Comparison of ENCODE assay signal across 17 cellular contexts in the genomic region with DNA sequence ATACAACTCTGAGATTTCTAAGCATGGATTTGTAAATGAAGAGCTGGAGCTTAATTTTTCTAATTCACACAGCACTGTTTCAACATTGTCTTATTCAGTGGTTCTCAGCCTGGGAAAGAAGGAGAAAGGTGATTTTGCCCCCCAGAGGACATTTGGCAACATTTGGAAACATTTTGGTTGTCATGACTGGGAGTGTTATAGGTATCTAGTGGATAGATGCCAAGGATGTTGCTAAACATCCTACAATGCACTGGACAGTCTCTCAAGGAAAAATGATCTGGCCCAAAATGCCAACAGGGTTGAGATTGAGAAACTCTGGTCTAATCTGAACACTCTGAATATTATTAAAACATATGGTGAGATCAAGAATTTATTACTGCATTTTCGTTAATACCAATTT. TPM values are rescaled to one million over a fixed set of nuclear protein-coding genes. Genes with fewer than 3 reads are reported as not detected.
DNase-seq lines count a peak whose midpoint lies in the region; ATAC-seq and TF ChIP-seq lines count a peak whose summit lies in the region.
"Had no signal": no experiment of that assay in that cellular context is flagged by ENCODE, and none has a peak within 500 bp of the region (broad histone marks: within the 10 kb centered on the region; RNA-seq: fewer than 3 reads in every experiment).

No MANE protein-coding gene starts in this region.

- peak; percentile 3; the same call in 1 of the 3 replicates for ATAC-seq in RWPE2 (ENCODE audit: low read depth)
- ATAC-seq in thoracic aorta (ENCODE audit: insufficient number of reproducible peaks, low FRiP score, low read depth): no peak
- no peak for ATAC-seq in HG03442 (IDR thresholded peaks at IDR 0.05; ENCODE audit: unreplicated experiment)
- ATAC-seq: body of pancreas had no signal

- intact Hi-C loops in head of caudate nucleus (cut with DNase I): no loop called here

- H3K4me1 ChIP-seq in RWPE2 (ENCODE audit: insufficient read depth, poor library complexity, severe bottlenecking) (peaks cover 21% of the 10 kb centered on the region), thoracic aorta (ENCODE audit: control insufficient read depth in 1 of 2, low read depth in 2 of 2) (peaks cover 20 to 40% of the 10 kb centered on the region in 2 donors)
- H3K4me1 ChIP-seq: testis had no signal

- TF ChIP-seq CTCF in RWPE2 (IDR thresholded peaks at IDR 0.05; ENCODE audit: poor library complexity, severe bottlenecking) (peak; percentile 44), fibroblast of the aortic adventitia (IDR thresholded peaks at IDR 0.05; ENCODE audit: insufficient read depth, low read length) (no peak), thoracic aorta (IDR thresholded peaks at IDR 0.05) (no peak)

- no peaks in the 10 kb centered on the region for H3K9me3 ChIP-seq in RWPE2 (ENCODE audit: severe bottlenecking)
- H3K9me3 ChIP-seq in thoracic aorta: no peaks in the 10 kb centered on the region
- H3K9me3 ChIP-seq: body of pancreas, testis had no signal

- H3K27me3 ChIP-seq in RWPE2 (ENCODE audit: insufficient read depth, poor library complexity, severe bottlenecking): no peaks in the 10 kb centered on the region
- no peaks in the 10 kb centered on the region for H3K27me3 ChIP-seq in thoracic aorta (replicated peaks; ENCODE audit: insufficient read depth)
- H3K27me3 ChIP-seq: body of pancreas, hepatocyte, testis had no signal

- peaks cover 8% of the 10 kb centered on the region for H3K36me3 ChIP-seq in RWPE2 (ENCODE audit: low read depth)
- H3K36me3 ChIP-seq in thoracic aorta: no peaks in the 10 kb centered on the region
- H3K36me3 ChIP-seq: neural progenitor cell had no signal

- H3K27ac ChIP-seq in RWPE2 (ENCODE audit: poor library complexity, severe bottlenecking) (peak overlapping the region; percentile 96), thoracic aorta (peak overlapping the region; percentile 7 to 79)
- H3K27ac ChIP-seq: body of pancreas, hepatocyte, neural progenitor cell, testis had no signal

- H3K4me3 ChIP-seq in RWPE2 (ENCODE audit: severe bottlenecking): no peak overlapping the region
- no peak overlapping the region for H3K4me3 ChIP-seq in fibroblast of the aortic adventitia (ENCODE audit: low read depth, low read length)
- no peak overlapping the region for H3K4me3 ChIP-seq in thoracic aorta
- H3K4me3 ChIP-seq: body of pancreas, hepatocyte, neural progenitor cell, testis had no signal

- DNase-seq in HT1080 (ENCODE audit: low read depth): peak; percentile 17
- no peak for DNase-seq in RWPE2 (ENCODE audit: low spot score)
- peak; percentile 46 for DNase-seq in fibroblast of the aortic adventitia (ENCODE audit: low read depth)
- DNase-seq in thoracic aorta (ENCODE audit: low spot score): no peak
- no peak for DNase-seq in dermis blood vessel endothelial cell
- no peak for DNase-seq in head of caudate nucleus
- DNase-seq: activated CD4-positive, alpha-beta T cell treated with anti-CD3 and anti-CD28 coated beads, Interleukin-2, amount 10 ng/mL, durations not matched to agents 7 days and 5 days; activated naive CD4-positive, alpha-beta T cell treated with anti-CD3 and anti-CD28 coated beads, Interleukin-2, amount 50 U/mL, for 16 hours; body of pancreas; C1 segment of cervical spinal cord; Karpas-422; NCI-H1105 treated with DMSO at 0.1 percent for 48 hours; stimulated activated CD4-positive, alpha-beta T cell treated with anti-CD3 and anti-CD28 coated beads, Interleukin-12 subunit alpha, Interleukin-12 subunit beta, amount 100 ng/mL, for 4 hours; testis had no signal

RNA-seq across cellular contexts. Expression of a gene that starts 3.8 kb away (rescaled TPM):
- 81.5 and 94.8 TPM in 2 replicates for total RNA-seq in HT1080 (2014; rRNA removed; shearing (Covaris generic))
- polyA plus RNA-seq in HT1080 (2015; cell fraction: cytosol; rRNA removed): 126 and 132 TPM in 2 replicates
- 57.5 and 58.8 TPM in 2 replicates for polyA plus RNA-seq in HT1080 (2015; cell fraction: nucleus; rRNA removed)
- total RNA-seq in fibroblast of the aortic adventitia (ENCODE audit: low replicate concordance) (51.2 and 113 TPM in 2 replicates), thoracic aorta (100 to 1,000 TPM in 1 of 2 donors, 10 to 100 TPM in 1; 93.8 to 157 TPM), dermis blood vessel endothelial cell (247 and 291 TPM in 2 replicates)
- total RNA-seq: activated CD4-positive, alpha-beta T cell treated with anti-CD3 and anti-CD28 coated beads, Interleukin-2, amount 10 ng/mL, durations not matched to agents 7 days and 5 days had no signal

RNA-seq across cellular contexts. Expression of a gene that starts 29.1 kb away (rescaled TPM):
- 332 and 437 TPM in 2 replicates for total RNA-seq in HT1080 (2014; rRNA removed; shearing (Covaris generic))
- polyA plus RNA-seq in HT1080 (2015; cell fraction: cytosol; rRNA removed): 613 and 670 TPM in 2 replicates
- polyA plus RNA-seq in HT1080 (2015; cell fraction: nucleus; rRNA removed): 319 and 385 TPM in 2 replicates
- 154 and 598 TPM in 2 replicates for total RNA-seq in fibroblast of the aortic adventitia (ENCODE audit: low replicate concordance)
- 100 to 1,000 TPM; 194 to 210 TPM for total RNA-seq in thoracic aorta
- 1,771 and 3,866 TPM in 2 replicates for total RNA-seq in dermis blood vessel endothelial cell
- total RNA-seq: activated CD4-positive, alpha-beta T cell treated with anti-CD3 and anti-CD28 coated beads, Interleukin-2, amount 10 ng/mL, durations not matched to agents 7 days and 5 days had no signal

Comparison
In these comparisons a context has a peak if more than half of its experiments do, and no peak if none do; other contexts are left out.
1. DNase-seq: peak in HT1080 (single experiment) and fibroblast of the aortic adventitia (single experiment); none in RWPE2 (single experiment), thoracic aorta (single experiment), dermis blood vessel endothelial cell (single experiment) and head of caudate nucleus (0 of 42).